In the genomic region with DNA sequence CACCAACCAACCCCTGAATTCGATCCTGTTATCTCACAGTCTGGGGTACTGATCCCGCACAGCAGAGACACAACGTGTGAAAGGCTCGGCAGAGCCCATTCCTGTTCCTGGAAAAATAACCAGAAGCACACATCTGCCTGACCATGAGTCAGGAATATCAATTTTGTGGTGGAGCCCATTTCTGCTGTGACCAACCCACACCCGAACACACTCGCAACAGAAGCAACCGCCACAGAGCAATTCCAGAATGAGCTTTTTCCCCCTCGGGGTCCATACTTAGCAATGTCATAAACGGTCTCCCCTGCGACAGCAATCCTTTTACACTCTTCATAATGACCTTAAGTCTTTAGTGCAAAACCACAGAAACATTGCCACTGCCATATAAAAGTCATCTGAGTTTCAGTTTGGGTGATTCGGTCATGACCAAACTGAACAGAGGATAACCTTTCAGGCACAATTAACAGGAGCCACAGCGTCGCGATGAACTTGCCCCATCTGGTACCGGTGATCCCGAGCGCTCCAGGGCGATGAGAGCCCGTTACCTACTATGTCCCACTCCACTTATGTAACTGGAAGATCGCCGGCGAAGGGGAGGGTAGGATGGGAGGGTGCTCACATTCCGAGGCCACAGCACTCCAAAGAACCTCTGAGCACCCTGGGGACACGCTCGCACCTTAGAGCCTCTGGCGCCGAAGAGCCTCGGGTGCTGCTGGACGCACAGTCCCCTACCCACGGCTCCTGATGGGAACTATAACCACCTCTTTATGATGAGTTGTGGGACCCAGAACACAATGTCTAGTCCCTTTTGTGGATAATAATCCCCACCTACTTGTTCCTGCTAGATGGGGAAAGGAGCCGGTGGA, we compare ENCODE assay signal across 8 cellular contexts. TPM values are rescaled to one million over a fixed set of nuclear protein-coding genes. Genes with fewer than 3 reads are reported as not detected.
DNase-seq lines count a peak whose midpoint lies in the region; ATAC-seq and TF ChIP-seq lines count a peak whose summit lies in the region.

No MANE protein-coding gene starts in this region.

- 5 to 6% methylated on average over 4 to 31 of the region's 31 CpGs for WGBS in body of pancreas, 2 donors

- H3K27ac Mint-ChIP-seq in stimulated activated effector memory CD8-positive, alpha-beta T cell treated with anti-CD3 and anti-CD28 coated beads, Interleukin-12 subunit alpha, Interleukin-12 subunit beta, amount 100 ng/mL, for 72 hours = peak overlapping the region; percentile 97

- peaks cover 53% of the 10 kb centered on the region for H3K4me1 ChIP-seq in body of pancreas

- H3K27ac ChIP-seq in body of pancreas = peak overlapping the region; percentile 18 to 93 (median 84)

- H3K36me3 Mint-ChIP-seq in stimulated activated effector memory CD8-positive, alpha-beta T cell treated with anti-CD3 and anti-CD28 coated beads, Interleukin-12 subunit alpha, Interleukin-12 subunit beta, amount 100 ng/mL, for 72 hours = peaks cover 28% of the 10 kb centered on the region

- no peak for TF ChIP-seq POLR2A in body of pancreas (IDR thresholded peaks at IDR 0.05)

- no peak for ATAC-seq in body of pancreas
- peak; percentile 55 for ATAC-seq in stimulated activated effector memory CD8-positive, alpha-beta T cell treated with anti-CD3 and anti-CD28 coated beads, Interleukin-12 subunit alpha, Interleukin-12 subunit beta, amount 100 ng/mL, for 72 hours

- no peak for TF ChIP-seq CTCF in GM10266 (IDR thresholded peaks at IDR 0.05; ENCODE audit: control insufficient read depth, insufficient read depth, low read depth, missing control alignments)
- TF ChIP-seq CTCF in body of pancreas (IDR thresholded peaks at IDR 0.05) = no peak

- H3K4me1 Mint-ChIP-seq in stimulated activated effector memory CD8-positive, alpha-beta T cell treated with anti-CD3 and anti-CD28 coated beads, Interleukin-12 subunit alpha, Interleukin-12 subunit beta, amount 100 ng/mL, for 72 hours = peaks cover 50% of the 10 kb centered on the region

- H3K4me3 ChIP-seq in body of pancreas = peak overlapping the region; percentile 43 to 46

- intact Hi-C loops in body of pancreas (cut with DNase I) = no loop called here

- H3K4me3 Mint-ChIP-seq in stimulated activated effector memory CD8-positive, alpha-beta T cell treated with anti-CD3 and anti-CD28 coated beads, Interleukin-12 subunit alpha, Interleukin-12 subunit beta, amount 100 ng/mL, for 72 hours = peak overlapping the region; percentile 93

- no peaks in the 10 kb centered on the region for H3K27me3 ChIP-seq in body of pancreas

- DNase-seq in GM10266 (ENCODE audit: extremely low spot score) (peak; percentile 26), NCI-H69 (lab: John Stamatoyannopoulos, UW) (peak; percentile 51), body of pancreas (peak in 2 of 4 donors; percentile 19 to 24), inferior parietal cortex (ENCODE audit: extremely low spot score) (peak; percentile 25), KG1 (lab: John Stamatoyannopoulos, UW) (no peak), middle frontal gyrus (ENCODE audit: extremely low spot score, low spot score) (no peak), NCI-H1417 treated with DMSO at 0.1 percent for 48 hours (lab: John Stamatoyannopoulos, UW) (no peak)
- DNase-seq in stimulated activated effector memory CD8-positive, alpha-beta T cell treated with anti-CD3 and anti-CD28 coated beads, Interleukin-12 subunit alpha, Interleukin-12 subunit beta, amount 100 ng/mL, for 72 hours (ENCODE audit: low spot score in 2 of 2) = peak in 1 of 2 donors; percentile 2

- no peaks in the 10 kb centered on the region for H3K9me3 Mint-ChIP-seq in stimulated activated effector memory CD8-positive, alpha-beta T cell treated with anti-CD3 and anti-CD28 coated beads, Interleukin-12 subunit alpha, Interleukin-12 subunit beta, amount 100 ng/mL, for 72 hours

- no peaks in the 10 kb centered on the region for H3K9me3 ChIP-seq in body of pancreas

- H3K36me3 ChIP-seq in body of pancreas (replicated peaks in 1 of 2; ENCODE audit: insufficient read depth in 1 of 2, low read depth in 2 of 2) = no peaks in the 10 kb centered on the region

RNA-seq across cellular contexts. Expression of gene MECP2, which starts 1.1 kb away (rescaled TPM):
- 10 to 100 TPM; 27.8 to 36.3 TPM for total RNA-seq in body of pancreas

RNA-seq across cellular contexts. Expression of gene OPN1LW, which starts 47.7 kb away (rescaled TPM):
- not detected for total RNA-seq in body of pancreas

Comparison
In these comparisons a context has a peak if more than half of its experiments do, and no peak if none do; other contexts are left out.
1. DNase-seq: peak in GM10266 (single experiment), NCI-H69 (single experiment) and inferior parietal cortex (single experiment); none in KG1 (single experiment), middle frontal gyrus (single experiment) and NCI-H1417 treated with DMSO at 0.1 percent for 48 hours (single experiment).